Comparison of ENCODE assay signal across 22 cellular contexts in genomic region chrX:103626855-103627254, GRCh38. TPM values are rescaled to one million over a fixed set of nuclear protein-coding genes. Genes with fewer than 3 reads are reported as not detected.
A peak's percentile ranks its signal among the peaks of the same experiment; 100 is the strongest.
DNase-seq lines count a peak whose midpoint lies in the region; ATAC-seq and TF ChIP-seq lines count a peak whose summit lies in the region.
"Had no signal": no experiment of that assay in that cellular context is flagged by ENCODE, and none has a peak within 500 bp of the region (broad histone marks: within the 10 kb centered on the region; RNA-seq: fewer than 3 reads in every experiment).

No MANE protein-coding gene starts in this region.

- DNase-seq in SK-N-SH = no peak
- no peak for DNase-seq in RWPE2 (ENCODE audit: low spot score)
- peak; percentile 46 for DNase-seq in fibroblast of pulmonary artery (ENCODE audit: low read depth)
- no peak for DNase-seq in tibial artery
- DNase-seq in NCI-H524 treated with DMSO at 0.1 percent for 48 hours (lab: John Stamatoyannopoulos, UW) = no peak
- no peak for DNase-seq in GM19240 (ENCODE audit: insufficient read length, low spot score)
- no peak for DNase-seq in medulla oblongata (ENCODE audit: extremely low spot score)
- DNase-seq: 8988T; activated CD4-positive, alpha-beta T cell treated with anti-CD3 and anti-CD28 coated beads, Interleukin-2, amount 10 ng/mL, durations not matched to agents 24 days and 14 days; activated CD8-positive, alpha-beta memory T cell treated with anti-CD3 and anti-CD28 coated beads, Interleukin-2, amount 50 U/mL, for 4 hours; activated gamma-delta T cell; COR-L47; DND-41; erythroblast; NCI-H1417; NCI-H526; stimulated activated CD4-positive, alpha-beta T cell treated with anti-CD3 and anti-CD28 coated beads, Interleukin-2, amount 100 ng/mL, for 48 hours; T-cell; upper lobe of left lung had no signal

- H3K9me3 ChIP-seq in SK-N-SH (no peaks in the 10 kb centered on the region), RWPE2 (ENCODE audit: severe bottlenecking) (no peaks in the 10 kb centered on the region), tibial artery (no peaks in the 10 kb centered on the region)
- H3K9me3 ChIP-seq: upper lobe of left lung had no signal

- no peaks in the 10 kb centered on the region for H3K9me2 ChIP-seq in SK-N-SH

- no peak overlapping the region for H3K4me2 ChIP-seq in SK-N-SH
- H3K4me2 ChIP-seq: smooth muscle cell had no signal

- peaks cover 6% of the 10 kb centered on the region; the same call in 1 of the 2 replicates for H3K79me2 ChIP-seq in SK-N-SH (ENCODE audit: insufficient read depth)

- H2AFZ ChIP-seq in SK-N-SH (ENCODE audit: low read depth) = no peak overlapping the region

- POLR2A ChIA-PET in SK-N-SH (lab: Yijun Ruan, JAX) = no interaction called here

- TF ChIP-seq CTCF in SK-N-SH (IDR thresholded peaks at IDR 0.05) = no peak
- TF ChIP-seq CTCF in RWPE2 (IDR thresholded peaks at IDR 0.05; ENCODE audit: poor library complexity, severe bottlenecking) = no peak
- TF ChIP-seq CTCF in fibroblast of pulmonary artery (IDR thresholded peaks at IDR 0.05; ENCODE audit: low read length, missing control alignments) = no peak
- TF ChIP-seq CTCF in tibial artery (IDR thresholded peaks at IDR 0.05) = no peak

- H3K4me1 ChIP-seq in SK-N-SH (ENCODE audit: control insufficient read depth in 1 of 2, insufficient read depth in 2 of 2, low read depth in 1 of 2, low read length in 1 of 2) (peaks cover 3 to 6% of the 10 kb centered on the region in 2 experiments; a peak in 3 of 4 replicates), RWPE2 (ENCODE audit: insufficient read depth, poor library complexity, severe bottlenecking) (no peaks in the 10 kb centered on the region), tibial artery (peaks cover 0 to 45% (median 0%) of the 10 kb centered on the region in 4 donors)

- no peaks in the 10 kb centered on the region; the same call in 1 of the 2 replicates for H3K27me3 ChIP-seq in SK-N-SH (ENCODE audit: insufficient read depth)
- no peaks in the 10 kb centered on the region for H3K27me3 ChIP-seq in RWPE2 (ENCODE audit: insufficient read depth, poor library complexity, severe bottlenecking)
- no peaks in the 10 kb centered on the region for H3K27me3 ChIP-seq in tibial artery
- H3K27me3 ChIP-seq: upper lobe of left lung had no signal

- no peak overlapping the region for H3K4me3 ChIP-seq in SK-N-SH (ENCODE audit: low read depth in 2 of 2, low read length in 1 of 2)
- H3K4me3 ChIP-seq in RWPE2 (ENCODE audit: severe bottlenecking) = no peak overlapping the region
- H3K4me3 ChIP-seq in fibroblast of pulmonary artery (replicated peaks; ENCODE audit: low read depth, low read length) = no peak overlapping the region
- H3K4me3 ChIP-seq in tibial artery = no peak overlapping the region
- H3K4me3 ChIP-seq: smooth muscle cell, upper lobe of left lung had no signal

- peak overlapping the region in 1 of 2 experiments; percentile 63; a peak in 2 of 4 replicates for H3K27ac ChIP-seq in SK-N-SH (ENCODE audit: low read depth in 2 of 2, low read length in 1 of 2)
- H3K27ac ChIP-seq in RWPE2 (ENCODE audit: poor library complexity, severe bottlenecking) = no peak overlapping the region
- peak overlapping the region; percentile 22 to 96 for H3K27ac ChIP-seq in tibial artery

- H3K36me3 ChIP-seq in SK-N-SH (replicated peaks in 1 of 2; ENCODE audit: control insufficient read depth in 1 of 2, insufficient read depth in 2 of 2, low read length in 1 of 2) = no peaks in the 10 kb centered on the region
- H3K36me3 ChIP-seq in RWPE2 (ENCODE audit: low read depth) = no peaks in the 10 kb centered on the region
- H3K36me3 ChIP-seq in tibial artery = no peaks in the 10 kb centered on the region
- H3K36me3 ChIP-seq: upper lobe of left lung had no signal

- H3K9ac ChIP-seq in SK-N-SH = peak overlapping the region; percentile 25; the same call in 1 of the 2 replicates

- H4K20me1 ChIP-seq in SK-N-SH (ENCODE audit: insufficient read depth) = no peaks in the 10 kb centered on the region

- no peak for TF ChIP-seq RAD21 in SK-N-SH (IDR thresholded peaks at IDR 0.05; ENCODE audit: low read length)

- TF ChIP-seq EP300 in SK-N-SH (IDR thresholded peaks at IDR 0.05; ENCODE audit: borderline replicate concordance in 1 of 2, low read depth in 1 of 2, low read length in 1 of 2) = no peak

- peaks cover 14% of the 10 kb centered on the region for H3F3A ChIP-seq in SK-N-SH (replicated peaks; ENCODE audit: insufficient read depth)

- intact Hi-C loops in tibial artery (cut with DNase I; ENCODE audit: low total_unique reads) = no loop called here

- CTCF ChIA-PET in SK-N-SH (lab: Yijun Ruan, JAX) = no interaction called here

- no peak for ATAC-seq in SK-N-SH treated with all-trans-retinoic acid at 6 μM for 48 hours
- 0 out of 3 replicates have a peak, but pooled peaks have one; percentile 17 for ATAC-seq in RWPE2 (ENCODE audit: low read depth)
- ATAC-seq: Right ventricle myocardium inferior, T-cell had no signal

TF ChIP-seq in SK-N-SH, 30 proteins besides CTCF, POLR2A, EP300 and RAD21:
- peak; percentile 18; the same call in 1 of the 2 replicates for TF ChIP-seq FOSL2 (IDR thresholded peaks at IDR 0.05; ENCODE audit: borderline replicate concordance, low read depth)
- TF ChIP-seq PBX3 (IDR thresholded peaks at IDR 0.05) = no peak

TF ChIP-seq in SK-N-SH treated with all-trans-retinoic acid at 6 μM for 48 hours, 23 proteins besides CTCF, POLR2A, EP300 and RAD21 (continues in another document):
- no peak for TF ChIP-seq ZC3H10 (CRISPR knock-in tag; IDR thresholded peaks at IDR 0.05)
- no peak for TF ChIP-seq OSR1 (CRISPR knock-in tag; IDR thresholded peaks at IDR 0.05)
- TF ChIP-seq ZNF8 (CRISPR knock-in tag; IDR thresholded peaks at IDR 0.05) = no peak
- TF ChIP-seq CSRNP3 (CRISPR knock-in tag; IDR thresholded peaks at IDR 0.05) = no peak
- no peak for TF ChIP-seq SNAI2 (CRISPR knock-in tag; IDR thresholded peaks at IDR 0.05)
- TF ChIP-seq CREB5 (CRISPR knock-in tag; IDR thresholded peaks at IDR 0.05; ENCODE audit: low read depth) = no peak
- TF ChIP-seq ZFP30 (CRISPR knock-in tag; IDR thresholded peaks at IDR 0.05) = no peak
- no peak for TF ChIP-seq TSHZ2 (CRISPR knock-in tag; IDR thresholded peaks at IDR 0.05)
- no peak for TF ChIP-seq CSDC2 (CRISPR knock-in tag; IDR thresholded peaks at IDR 0.05)
- TF ChIP-seq GLIS3 (CRISPR knock-in tag; IDR thresholded peaks at IDR 0.05) = no peak
- no peak for TF ChIP-seq ISL1 (CRISPR knock-in tag; IDR thresholded peaks at IDR 0.05)

RNA-seq across cellular contexts. Expression of gene TCEAL1, which starts 1.9 kb away (rescaled TPM):
- 22.1 and 27.9 TPM in 2 replicates for polyA plus RNA-seq in SK-N-SH (2012; rRNA removed)
- polyA plus RNA-seq in SK-N-SH (2012; cell fraction: cytosol; rRNA removed) = 29.4 and 33.1 TPM in 2 replicates
- 34.1 and 41.4 TPM in 2 replicates for polyA plus RNA-seq in SK-N-SH (2012; cell fraction: nucleus; rRNA removed)

RNA-seq across cellular contexts. Expression of gene TCEAL3, which starts 19.1 kb away (rescaled TPM):
- 20.6 and 26.7 TPM in 2 replicates for polyA plus RNA-seq in SK-N-SH (2012; rRNA removed)
- polyA plus RNA-seq in SK-N-SH (2012; cell fraction: cytosol; rRNA removed) = 34.8 and 52.4 TPM in 2 replicates
- 6.4 TPM in 2 replicates for polyA plus RNA-seq in SK-N-SH (2012; cell fraction: nucleus; rRNA removed)

RNA-seq across cellular contexts. Expression of gene TCEAL4, which starts 41.5 kb away (rescaled TPM):
- 39.1 and 40.9 TPM in 2 replicates for polyA plus RNA-seq in SK-N-SH (2012; rRNA removed)
- 51.1 and 77.7 TPM in 2 replicates for polyA plus RNA-seq in SK-N-SH (2012; cell fraction: cytosol; rRNA removed)
- 33.1 and 36.4 TPM in 2 replicates for polyA plus RNA-seq in SK-N-SH (2012; cell fraction: nucleus; rRNA removed)

RNA-seq across cellular contexts. Expression of gene MORF4L2, which starts 59.6 kb away (rescaled TPM):
- polyA plus RNA-seq in SK-N-SH (2012; rRNA removed) = 221 and 363 TPM in 2 replicates
- 371 and 379 TPM in 2 replicates for polyA plus RNA-seq in SK-N-SH (2012; cell fraction: cytosol; rRNA removed)
- 134 and 267 TPM in 2 replicates for polyA plus RNA-seq in SK-N-SH (2012; cell fraction: nucleus; rRNA removed)
